2 cellular contexts compared by ENCODE assay signal in genomic region chr16:56643833-56644232, GRCh38.
TF ChIP-seq lines count a peak whose summit lies in the region.

No MANE protein-coding gene starts in this region.

TF ChIP-seq in SK-N-SH, 30 proteins besides CTCF, POLR2A, EP300 and RAD21 (continued from another document):
- TF ChIP-seq, protein P1, sequence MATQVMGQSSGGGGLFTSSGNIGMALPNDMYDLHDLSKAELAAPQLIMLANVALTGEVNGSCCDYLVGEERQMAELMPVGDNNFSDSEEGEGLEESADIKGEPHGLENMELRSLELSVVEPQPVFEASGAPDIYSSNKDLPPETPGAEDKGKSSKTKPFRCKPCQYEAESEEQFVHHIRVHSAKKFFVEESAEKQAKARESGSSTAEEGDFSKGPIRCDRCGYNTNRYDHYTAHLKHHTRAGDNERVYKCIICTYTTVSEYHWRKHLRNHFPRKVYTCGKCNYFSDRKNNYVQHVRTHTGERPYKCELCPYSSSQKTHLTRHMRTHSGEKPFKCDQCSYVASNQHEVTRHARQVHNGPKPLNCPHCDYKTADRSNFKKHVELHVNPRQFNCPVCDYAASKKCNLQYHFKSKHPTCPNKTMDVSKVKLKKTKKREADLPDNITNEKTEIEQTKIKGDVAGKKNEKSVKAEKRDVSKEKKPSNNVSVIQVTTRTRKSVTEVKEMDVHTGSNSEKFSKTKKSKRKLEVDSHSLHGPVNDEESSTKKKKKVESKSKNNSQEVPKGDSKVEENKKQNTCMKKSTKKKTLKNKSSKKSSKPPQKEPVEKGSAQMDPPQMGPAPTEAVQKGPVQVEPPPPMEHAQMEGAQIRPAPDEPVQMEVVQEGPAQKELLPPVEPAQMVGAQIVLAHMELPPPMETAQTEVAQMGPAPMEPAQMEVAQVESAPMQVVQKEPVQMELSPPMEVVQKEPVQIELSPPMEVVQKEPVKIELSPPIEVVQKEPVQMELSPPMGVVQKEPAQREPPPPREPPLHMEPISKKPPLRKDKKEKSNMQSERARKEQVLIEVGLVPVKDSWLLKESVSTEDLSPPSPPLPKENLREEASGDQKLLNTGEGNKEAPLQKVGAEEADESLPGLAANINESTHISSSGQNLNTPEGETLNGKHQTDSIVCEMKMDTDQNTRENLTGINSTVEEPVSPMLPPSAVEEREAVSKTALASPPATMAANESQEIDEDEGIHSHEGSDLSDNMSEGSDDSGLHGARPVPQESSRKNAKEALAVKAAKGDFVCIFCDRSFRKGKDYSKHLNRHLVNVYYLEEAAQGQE (IDR thresholded peaks at IDR 0.05; ENCODE audit: low read depth, low read length), result peak; percentile 79; the same call in 1 of the 2 replicates

TF ChIP-seq in SK-N-SH treated with all-trans-retinoic acid at 6 μM for 48 hours, 23 proteins besides CTCF, POLR2A, EP300 and RAD21 (continued from another document):
- TF ChIP-seq PATZ1 (CRISPR knock-in tag; IDR thresholded peaks at IDR 0.05; ENCODE audit: borderline replicate concordance) (no peak), OSR1 (CRISPR knock-in tag; IDR thresholded peaks at IDR 0.05) (no peak), TCF4 (CRISPR knock-in tag; IDR thresholded peaks at IDR 0.05; ENCODE audit: borderline replicate concordance) (no peak), ARNTL (CRISPR knock-in tag; IDR thresholded peaks at IDR 0.05; ENCODE audit: borderline replicate concordance, low read depth) (no peak), BACH2 (CRISPR knock-in tag; IDR thresholded peaks at IDR 0.05; ENCODE audit: borderline replicate concordance) (no peak), PPARA (CRISPR knock-in tag; IDR thresholded peaks at IDR 0.05; ENCODE audit: borderline replicate concordance) (no peak), POU6F1 (CRISPR knock-in tag; IDR thresholded peaks at IDR 0.05; ENCODE audit: borderline replicate concordance, low read depth) (no peak), CSDC2 (CRISPR knock-in tag; IDR thresholded peaks at IDR 0.05) (no peak), ZC3H10 (CRISPR knock-in tag; IDR thresholded peaks at IDR 0.05) (no peak), ZNF8 (CRISPR knock-in tag; IDR thresholded peaks at IDR 0.05) (no peak), ZNF70 (CRISPR knock-in tag; IDR thresholded peaks at IDR 0.05) (no peak)
